Comparison of ENCODE assay signal across 1 cellular context in the genomic region with DNA sequence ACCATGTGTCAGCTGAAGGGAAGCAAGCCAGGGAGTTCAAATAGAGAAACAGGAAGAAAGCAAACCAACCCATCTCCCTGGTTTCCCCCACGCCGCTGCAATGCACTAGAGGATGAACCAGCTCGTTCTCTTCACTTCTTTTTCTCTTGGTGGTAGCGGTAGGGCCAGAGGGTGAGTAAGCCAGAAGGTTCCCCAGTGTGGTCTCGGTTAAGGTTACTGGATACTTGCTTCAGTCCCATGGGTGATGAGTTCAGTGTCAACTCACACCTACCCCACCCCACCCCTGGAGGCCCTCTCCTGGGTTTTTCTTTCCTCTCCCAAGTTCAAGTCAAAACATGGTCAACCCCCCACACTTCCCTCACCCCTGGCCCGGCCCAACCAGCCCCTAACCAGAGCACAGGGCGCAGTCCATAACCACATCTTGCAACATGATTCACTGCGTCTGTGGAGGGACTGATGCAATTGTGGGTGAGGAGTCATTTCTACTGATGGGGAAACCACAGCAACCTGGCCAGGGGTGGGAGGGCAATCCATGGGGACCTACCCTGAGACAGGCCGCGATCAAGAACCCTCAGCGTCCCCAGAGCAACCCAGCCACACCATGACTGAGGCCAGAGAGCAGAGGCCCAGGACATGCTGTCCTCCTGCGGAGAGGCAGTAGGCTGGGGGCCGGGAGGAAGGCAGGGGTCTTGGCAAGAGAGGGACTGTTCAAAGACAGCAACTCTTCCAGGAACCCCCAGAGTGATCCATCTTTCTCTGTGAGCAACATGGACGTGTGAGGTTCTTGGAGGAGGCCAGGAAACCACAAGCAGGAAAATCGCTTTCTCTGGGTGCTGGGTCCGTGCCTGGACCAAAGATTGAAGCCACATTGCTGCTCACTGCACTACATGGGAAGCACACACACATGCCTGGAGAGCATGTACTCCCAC.
TF ChIP-seq lines count a peak whose summit lies in the region.

No MANE protein-coding gene starts in this region.

TF ChIP-seq in GM12878, 131 proteins besides CTCF, POLR2A, EP300 and RAD21 (continued from another document):
- TF ChIP-seq, protein P1, sequence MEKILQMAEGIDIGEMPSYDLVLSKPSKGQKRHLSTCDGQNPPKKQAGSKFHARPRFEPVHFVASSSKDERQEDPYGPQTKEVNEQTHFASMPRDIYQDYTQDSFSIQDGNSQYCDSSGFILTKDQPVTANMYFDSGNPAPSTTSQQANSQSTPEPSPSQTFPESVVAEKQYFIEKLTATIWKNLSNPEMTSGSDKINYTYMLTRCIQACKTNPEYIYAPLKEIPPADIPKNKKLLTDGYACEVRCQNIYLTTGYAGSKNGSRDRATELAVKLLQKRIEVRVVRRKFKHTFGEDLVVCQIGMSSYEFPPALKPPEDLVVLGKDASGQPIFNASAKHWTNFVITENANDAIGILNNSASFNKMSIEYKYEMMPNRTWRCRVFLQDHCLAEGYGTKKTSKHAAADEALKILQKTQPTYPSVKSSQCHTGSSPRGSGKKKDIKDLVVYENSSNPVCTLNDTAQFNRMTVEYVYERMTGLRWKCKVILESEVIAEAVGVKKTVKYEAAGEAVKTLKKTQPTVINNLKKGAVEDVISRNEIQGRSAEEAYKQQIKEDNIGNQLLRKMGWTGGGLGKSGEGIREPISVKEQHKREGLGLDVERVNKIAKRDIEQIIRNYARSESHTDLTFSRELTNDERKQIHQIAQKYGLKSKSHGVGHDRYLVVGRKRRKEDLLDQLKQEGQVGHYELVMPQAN (conservative IDR thresholded peaks at IDR 0.05) = no peak
